Comparison of ENCODE assay signal across 1 cellular context in genomic region chr1:19310720-19311502, GRCh38.
TF ChIP-seq lines count a peak whose summit lies in the region.

No MANE protein-coding gene starts in this region.

TF ChIP-seq in H1, 55 proteins besides CTCF, POLR2A, EP300 and RAD21:
- no peak for TF ChIP-seq YY1 (IDR thresholded peaks at IDR 0.05; ENCODE audit: low read depth, low read length)
- 0 out of 4 replicates have a peak, but pooled peaks of 1 of the 2 experiments have one; percentile 6 for TF ChIP-seq SIN3A (conservative IDR thresholded peaks at IDR 0.05 in 1 of 2, IDR thresholded peaks at IDR 0.05 in 1 of 2; ENCODE audit: low read depth in 1 of 2, low read length in 2 of 2)
- TF ChIP-seq TAF1 (IDR thresholded peaks at IDR 0.05; ENCODE audit: low read depth, low read length): no peak
- no peak for TF ChIP-seq ASH2L (IDR thresholded peaks at IDR 0.05; ENCODE audit: low read length)
- no peak for TF ChIP-seq CREB1 (IDR thresholded peaks at IDR 0.05)
- TF ChIP-seq SP1 (IDR thresholded peaks at IDR 0.05; ENCODE audit: low read depth, low read length): no peak
- no peak for TF ChIP-seq BCL11A (IDR thresholded peaks at IDR 0.05; ENCODE audit: low read depth in 2 of 2, low read length in 2 of 2)
- no peak for TF ChIP-seq USF2 (IDR thresholded peaks at IDR 0.05; ENCODE audit: low read length)
- no peak for TF ChIP-seq SUZ12 (IDR thresholded peaks at IDR 0.05; ENCODE audit: low read length)
TF ChIP-seq in H1: peak in this region for 1.
